Comparison of ENCODE assay signal across 8 cellular contexts in the genomic region with DNA sequence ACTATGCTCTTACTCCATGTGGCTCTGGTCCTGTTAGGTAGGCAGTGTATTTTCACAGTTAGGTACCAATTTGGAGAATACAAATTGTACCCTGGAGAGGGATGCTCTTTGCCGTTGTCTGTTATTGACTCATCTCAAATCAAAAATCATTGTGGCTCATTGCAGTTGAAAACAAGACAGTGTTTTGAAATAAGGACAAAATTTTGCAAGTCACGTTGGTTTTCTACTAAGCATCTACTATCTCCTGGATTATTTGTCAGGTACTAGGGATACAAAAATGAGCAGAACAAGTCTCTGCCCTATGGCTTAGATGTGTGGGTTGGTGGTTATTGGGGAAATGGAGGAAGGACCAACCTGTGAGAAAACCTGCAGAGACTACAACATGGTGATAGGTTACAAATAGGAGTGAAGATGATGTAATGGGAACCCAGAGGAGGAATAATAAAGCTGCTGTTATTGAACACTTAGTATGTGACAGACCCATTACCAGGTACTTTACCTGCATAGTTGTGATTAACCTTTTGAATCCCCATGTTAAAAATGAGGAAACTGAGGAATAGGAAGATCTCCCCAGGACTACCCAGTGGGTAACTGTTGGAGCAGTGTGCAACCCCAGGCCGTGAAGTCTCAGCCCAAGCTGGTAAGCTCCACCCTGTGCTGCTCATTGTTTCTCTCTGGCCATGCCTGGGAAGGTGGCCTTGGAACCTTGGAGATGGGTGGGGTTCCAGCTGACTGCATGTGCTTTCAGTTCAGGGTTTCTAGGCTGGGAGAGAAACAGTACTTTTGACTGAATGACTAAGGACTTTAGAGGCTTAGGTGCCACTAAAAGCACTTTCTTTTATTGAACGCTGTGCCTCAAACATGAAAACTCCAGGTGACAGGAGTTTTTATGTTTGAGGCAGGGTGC.
DNase-seq lines count a peak whose midpoint lies in the region; ATAC-seq and TF ChIP-seq lines count a peak whose summit lies in the region.

No MANE protein-coding gene starts in this region.

- H3K27ac ChIP-seq in Karpas-422 (ENCODE audit: low read length), result peak overlapping the region; percentile 90

- no peaks in the 10 kb centered on the region for H3K9me3 Mint-ChIP-seq in dendritic cell treated with granulocyte-macrophage colony-stimulating factor and Interleukin-4, amounts not matched to agents 40 ng/mL and 50 ng/mL, for 4 days

- peak overlapping the region; percentile 86 for H3K27ac Mint-ChIP-seq in dendritic cell treated with granulocyte-macrophage colony-stimulating factor and Interleukin-4, amounts not matched to agents 40 ng/mL and 50 ng/mL, for 4 days

- peaks cover 89% of the 10 kb centered on the region for H3K4me1 ChIP-seq in Karpas-422 (ENCODE audit: low read length)

- H4K20me1 ChIP-seq in Karpas-422 (ENCODE audit: insufficient read depth, low read depth, low read length), result no peaks in the 10 kb centered on the region; the same call in 1 of the 2 replicates

- no peaks in the 10 kb centered on the region for H3K27me3 Mint-ChIP-seq in dendritic cell treated with granulocyte-macrophage colony-stimulating factor and Interleukin-4, amounts not matched to agents 40 ng/mL and 50 ng/mL, for 4 days

- DNase-seq in Karpas-422, result peak; percentile 60
- DNase-seq in omental fat pad (ENCODE audit: low spot score), result no peak
- DNase-seq in activated CD8-positive, alpha-beta memory T cell treated with anti-CD3 and anti-CD28 coated beads, Interleukin-2, amount 50 U/mL, for 48 hours, result no peak
- DNase-seq in NCI-H2196 (lab: John Stamatoyannopoulos, UW; ENCODE audit: unreplicated experiment), result no peak

- intact Hi-C loops in dendritic cell treated with granulocyte-macrophage colony-stimulating factor and Interleukin-4, amounts not matched to agents 40 ng/mL and 50 ng/mL, for 4 days (cut with micrococcal nuclease), result no loop called here

- no peak overlapping the region for H2AFZ ChIP-seq in Karpas-422 (ENCODE audit: low read length)

- no peaks in the 10 kb centered on the region for H3K9me3 ChIP-seq in Karpas-422 (ENCODE audit: low read length)

- H3K4me2 ChIP-seq in Karpas-422 (ENCODE audit: low read depth, low read length, poor library complexity, severe bottlenecking), result peak overlapping the region; percentile 75

- no peaks in the 10 kb centered on the region for H3K36me3 ChIP-seq in Karpas-422 (ENCODE audit: insufficient read depth, low read length)

- peaks cover 97% of the 10 kb centered on the region for H3K79me2 ChIP-seq in Karpas-422 (ENCODE audit: low read length)

- H3K9ac ChIP-seq in Karpas-422 (ENCODE audit: low read length), result peak overlapping the region; percentile 59

- peaks cover 93% of the 10 kb centered on the region for H3K4me1 Mint-ChIP-seq in dendritic cell treated with granulocyte-macrophage colony-stimulating factor and Interleukin-4, amounts not matched to agents 40 ng/mL and 50 ng/mL, for 4 days (ENCODE audit: low read depth)

- peak overlapping the region; percentile 20 for H3K4me3 Mint-ChIP-seq in dendritic cell treated with granulocyte-macrophage colony-stimulating factor and Interleukin-4, amounts not matched to agents 40 ng/mL and 50 ng/mL, for 4 days

- TF ChIP-seq CTCF in omental fat pad (IDR thresholded peaks at IDR 0.05), result no peak

- H3K9me2 ChIP-seq in Karpas-422 (replicated peaks; ENCODE audit: insufficient read depth, low read length), result no peaks in the 10 kb centered on the region

- ATAC-seq in GM18870 (IDR thresholded peaks at IDR 0.05; ENCODE audit: unreplicated experiment) (peak; percentile 41), omental fat pad (ENCODE audit: low FRiP score) (peak; percentile 33), HG03280 (IDR thresholded peaks at IDR 0.05; ENCODE audit: unreplicated experiment) (no peak), HG02623 (IDR thresholded peaks at IDR 0.05; ENCODE audit: unreplicated experiment) (no peak)

- H3K36me3 Mint-ChIP-seq in dendritic cell treated with granulocyte-macrophage colony-stimulating factor and Interleukin-4, amounts not matched to agents 40 ng/mL and 50 ng/mL, for 4 days (ENCODE audit: low read depth), result peaks cover 40% of the 10 kb centered on the region

- H3K4me3 ChIP-seq in Karpas-422 (ENCODE audit: low read length), result peak overlapping the region; percentile 51; the same call in 1 of the 2 replicates

- H3K27me3 ChIP-seq in Karpas-422 (ENCODE audit: low read length), result no peaks in the 10 kb centered on the region

Comparison
In these comparisons a context has a peak if more than half of its experiments do, and no peak if none do; other contexts are left out.
1. ATAC-seq: peak in GM18870 (single experiment) and omental fat pad (single experiment); none in HG03280 (single experiment) and HG02623 (single experiment).